In genomic region chrX:6735235-6735634, GRCh38 we compare ENCODE assay signal across 26 cellular contexts.
"Had no signal": no experiment of that assay in that cellular context is flagged by ENCODE, and none has a peak within 500 bp of the region (broad histone marks: within the 10 kb centered on the region; RNA-seq: fewer than 3 reads in every experiment).

No MANE protein-coding gene starts in this region.

- H3K27ac Mint-ChIP-seq: immature natural killer cell; memory B cell; natural killer cell; stimulated activated effector memory CD8-positive, alpha-beta T cell treated with anti-CD3 and anti-CD28 coated beads, Interleukin-12 subunit alpha, Interleukin-12 subunit beta, amount 100 ng/mL, for 72 hours; type B pancreatic cell had no signal

- H3K27me3 ChIP-seq: esophagus muscularis mucosa, foreskin keratinocyte, gastroesophageal sphincter, heart right ventricle, right atrium auricular region, sigmoid colon, stomach, thyroid gland had no signal

- H3K27ac ChIP-seq: coronary artery, esophagus muscularis mucosa, foreskin keratinocyte, gastroesophageal sphincter, heart right ventricle, prostate gland, right atrium auricular region, sigmoid colon, stomach, thyroid gland had no signal

- H3K9me3 Mint-ChIP-seq: memory B cell, type B pancreatic cell had no signal

- H3K4me1 Mint-ChIP-seq: natural killer cell, neural crest cell had no signal

- H3K9me3 ChIP-seq: esophagus muscularis mucosa, gastroesophageal sphincter, prostate gland, sigmoid colon, stomach, thyroid gland had no signal

- H3K4me3 ChIP-seq: coronary artery, esophagus muscularis mucosa, gastroesophageal sphincter, heart right ventricle, lung, prostate gland, right atrium auricular region, sigmoid colon, stomach, thyroid gland had no signal

- DNase-seq: dermis blood vessel endothelial cell; effector memory CD4-positive, alpha-beta T cell; foreskin keratinocyte; heart right ventricle; hypothalamus; immature natural killer cell; natural killer cell; sigmoid colon; stimulated activated CD4-positive, alpha-beta T cell treated with anti-CD3 and anti-CD28 coated beads, Interleukin-2, amount 100 ng/mL, for 24 hours; stimulated activated CD4-positive, alpha-beta T cell treated with anti-CD3 and anti-CD28 coated beads, Interleukin-4, amount 100 ng/mL, for 24 hours; stimulated activated naive CD4-positive, alpha-beta T cell treated with Interleukin-2 at 50 U/mL for 16 hours; stomach; thyroid gland had no signal

- H3K4me3 Mint-ChIP-seq: immature natural killer cell; memory B cell; natural killer cell; neural crest cell; stimulated activated effector memory CD8-positive, alpha-beta T cell treated with anti-CD3 and anti-CD28 coated beads, Interleukin-12 subunit alpha, Interleukin-12 subunit beta, amount 100 ng/mL, for 72 hours; type B pancreatic cell had no signal

- H3K27me3 Mint-ChIP-seq: memory B cell had no signal

- H3K4me1 ChIP-seq: esophagus muscularis mucosa, foreskin keratinocyte, gastroesophageal sphincter, heart right ventricle, prostate gland, right atrium auricular region, sigmoid colon, stomach, thyroid gland had no signal

- FAIRE-seq: endothelial cell of umbilical vein, keratinocyte had no signal

- H3K36me3 ChIP-seq: esophagus muscularis mucosa, gastroesophageal sphincter, heart right ventricle, prostate gland, right atrium auricular region, sigmoid colon, stomach, thyroid gland had no signal

- H3K36me3 Mint-ChIP-seq: memory B cell; natural killer cell; stimulated activated effector memory CD8-positive, alpha-beta T cell treated with anti-CD3 and anti-CD28 coated beads, Interleukin-12 subunit alpha, Interleukin-12 subunit beta, amount 100 ng/mL, for 72 hours; type B pancreatic cell had no signal

- ATAC-seq: foreskin keratinocyte; gastroesophageal sphincter; heart right ventricle; left lobe of liver; natural killer cell; stimulated activated effector memory CD8-positive, alpha-beta T cell treated with anti-CD3 and anti-CD28 coated beads, Interleukin-12 subunit alpha, Interleukin-12 subunit beta, amount 100 ng/mL, for 72 hours had no signal
